ENCODE assay signal across 1 cellular context in genomic region chr14:32201196-32201815, GRCh38.
TF ChIP-seq lines count a peak whose summit lies in the region.

No MANE protein-coding gene starts in this region.

TF ChIP-seq in K562, 482 proteins besides CTCF, POLR2A, EP300 and RAD21 (continued from another document and continues in another):
- no peak for TF ChIP-seq ZNF280A (IDR thresholded peaks at IDR 0.05; ENCODE audit: low read depth, partially characterized antibody)
- TF ChIP-seq TRIM28 (IDR thresholded peaks at IDR 0.05), result no peak
- no peak for TF ChIP-seq ATF6 (CRISPR knock-in tag; IDR thresholded peaks at IDR 0.05)
- no peak for TF ChIP-seq HMG20A (CRISPR knock-in tag; conservative IDR thresholded peaks at IDR 0.05)
- TF ChIP-seq CLOCK (CRISPR knock-in tag; IDR thresholded peaks at IDR 0.05; ENCODE audit: borderline replicate concordance), result no peak
- peak; percentile 50; the same call in 1 of the 2 replicates for TF ChIP-seq EHMT2 (IDR thresholded peaks at IDR 0.05)
- TF ChIP-seq DEAF1 (CRISPR knock-in tag; IDR thresholded peaks at IDR 0.05), result no peak
- no peak for TF ChIP-seq MTA1 (IDR thresholded peaks at IDR 0.05; ENCODE audit: borderline replicate concordance)
- peak; percentile 59; the same call in 1 of the 2 replicates for TF ChIP-seq PHF21A (IDR thresholded peaks at IDR 0.05; ENCODE audit: borderline replicate concordance, low read depth)
- no peak for TF ChIP-seq ZNF830 (CRISPR knock-in tag; IDR thresholded peaks at IDR 0.05)
- TF ChIP-seq DPF2 (IDR thresholded peaks at IDR 0.05), result no peak
- TF ChIP-seq TSC22D4 (tag; IDR thresholded peaks at IDR 0.05), result no peak
- TF ChIP-seq ADNP (tag; IDR thresholded peaks at IDR 0.05), result no peak
- TF ChIP-seq ZBTB7A (IDR thresholded peaks at IDR 0.05; ENCODE audit: borderline replicate concordance, control insufficient read depth, low read depth, low read length), result peak; percentile 44; the same call in 1 of the 2 replicates
- TF ChIP-seq ELK3 (CRISPR knock-in tag; IDR thresholded peaks at IDR 0.05), result no peak
- no peak for TF ChIP-seq ZNF518B (CRISPR knock-in tag; IDR thresholded peaks at IDR 0.05)
- no peak for TF ChIP-seq SMARCA4 (IDR thresholded peaks at IDR 0.05)
- peak; percentile 56; the same call in 1 of the 2 replicates for TF ChIP-seq TFAP4 (CRISPR knock-in tag; IDR thresholded peaks at IDR 0.05; ENCODE audit: borderline replicate concordance)
- no peak for TF ChIP-seq MCM7 (IDR thresholded peaks at IDR 0.05)
- TF ChIP-seq GTF2A2 (tag; IDR thresholded peaks at IDR 0.05), result no peak
- no peak for TF ChIP-seq ZNF592 (IDR thresholded peaks at IDR 0.05)
- TF ChIP-seq ZKSCAN1 (IDR thresholded peaks at IDR 0.05; ENCODE audit: low read depth, low read length), result no peak
- no peak for TF ChIP-seq ZNF639 (CRISPR knock-in tag; conservative IDR thresholded peaks at IDR 0.05 in 1 of 2, IDR thresholded peaks at IDR 0.05 in 1 of 2)
- TF ChIP-seq ZSCAN29 (IDR thresholded peaks at IDR 0.05), result no peak
- TF ChIP-seq DACH1 (IDR thresholded peaks at IDR 0.05; ENCODE audit: partially characterized antibody), result no peak
- TF ChIP-seq HINFP (tag; conservative IDR thresholded peaks at IDR 0.05; ENCODE audit: low read depth), result peak; percentile 58; the same call in 1 of the 2 replicates
- TF ChIP-seq ZNF263 (CRISPR knock-in tag; IDR thresholded peaks at IDR 0.05; ENCODE audit: borderline replicate concordance), result no peak
- TF ChIP-seq SFPQ (IDR thresholded peaks at IDR 0.05; ENCODE audit: low read depth, low read length), result no peak
